Comparison of ENCODE assay signal across 8 cellular contexts in genomic region chr10:68901106-68901927, GRCh38. TPM values are rescaled to one million over a fixed set of nuclear protein-coding genes. Genes with fewer than 3 reads are reported as not detected.
DNase-seq lines count a peak whose midpoint lies in the region; ATAC-seq and TF ChIP-seq lines count a peak whose summit lies in the region.

Gene DDX50 (plus strand): TSS chr10:68901315. CDS start chr10:68901385, 70 bp downstream.

- peak within 1 kb of the TSS; percentile 96 to 99 for H3K27ac ChIP-seq in ovary
- peak within 1 kb of the TSS; percentile 98 for H3K27ac ChIP-seq in tibial artery

- TF ChIP-seq CTCF in GM12865 (IDR thresholded peaks at IDR 0.05; ENCODE audit: insufficient read depth, low read depth, low read length, missing control alignments), result no peak
- peak in 1 of 3 donors; percentile 25 for TF ChIP-seq CTCF in ovary (IDR thresholded peaks at IDR 0.05)
- peak; percentile 19 to 51 for TF ChIP-seq CTCF in tibial artery (IDR thresholded peaks at IDR 0.05)

- H3K4me3 ChIP-seq in GM12865 (ENCODE audit: low read depth, low read length) (peak within 1 kb of the TSS; percentile 67), ovary (peak within 1 kb of the TSS; percentile 60), tibial artery (peak within 1 kb of the TSS; percentile 83 to 87)

- no peaks in the 10 kb centered on the region for H3K27me3 ChIP-seq in ovary
- H3K27me3 ChIP-seq in tibial artery, result no peaks in the 10 kb centered on the region

- H3K9me3 ChIP-seq in ovary, result no peaks in the 10 kb centered on the region
- no peaks in the 10 kb centered on the region for H3K9me3 ChIP-seq in tibial artery

- no peak for TF ChIP-seq EP300 in ovary (IDR thresholded peaks at IDR 0.05)

- ATAC-seq in HG02759 (IDR thresholded peaks at IDR 0.05; ENCODE audit: unreplicated experiment) (peak; percentile 97), Right ventricle myocardium inferior (peak; percentile 99)

- no peaks in the 10 kb centered on the region for H3K4me1 ChIP-seq in ovary (ENCODE audit: insufficient read depth)
- H3K4me1 ChIP-seq in tibial artery, result peaks cover 0 to 47% (median 15%) of the 10 kb centered on the region in 4 donors

- TF ChIP-seq POLR2A in ovary (IDR thresholded peaks at IDR 0.05), result peak; percentile 65

- intact Hi-C loops in Right ventricle myocardium inferior (cut with DNase I) (loop anchor here (2.0 to 10.0 kb wide), 2 partner anchors 181 to 567 kb away; partner anchors contain the start of genes CCAR1, HNRNPH3 and PBLD), ovary (cut with DNase I) (loop anchor here in 1 of 4 donors (10.0 kb wide), 1 partner anchor 503 kb away; no protein-coding TSS in a partner anchor), tibial artery (cut with DNase I; ENCODE audit: low total_unique reads) (no loop called here)

- H3K36me3 ChIP-seq in ovary (no peaks in the 10 kb centered on the region), tibial artery (no peaks in the 10 kb centered on the region)

- DNase-seq in GM12865 (ENCODE audit: low read depth) (peak; percentile 99), NCI-H1417 (lab: John Stamatoyannopoulos, UW) (peak; percentile 96 to 99 (median 96)), SW 1271 (lab: John Stamatoyannopoulos, UW) (peak; percentile 93 to 96), Right ventricle myocardium inferior (ENCODE audit: missing footprints) (peak; percentile 97), ovary (peak; percentile 93 to 98 (median 96)), tibial artery (peak; percentile 98 to 99)
- DNase-seq in activated naive CD8-positive, alpha-beta T cell treated with anti-CD3 and anti-CD28 coated beads, Interleukin-2, amount 50 U/mL, for 16 hours (ENCODE audit: low read depth, low spot score), result peak; percentile 89

- 0 to 1% (median 1%) methylated on average over 44 to 47 of the region's 47 CpGs for WGBS in ovary, 3 donors

RNA-seq across cellular contexts. Expression of gene DDX50, which starts in this region (rescaled TPM):
- total RNA-seq in Right ventricle myocardium inferior, result 21.5 TPM
- total RNA-seq in ovary, result 10 to 100 TPM; 27.8 to 52.2 (median 46.3) TPM
- 10 to 100 TPM; 36.5 to 39.3 TPM for polyA plus RNA-seq in ovary

Comparison
In these comparisons a context has a peak if more than half of its experiments do, and no peak if none do; other contexts are left out.
1. Peak in every context shown above with its lines: DNase-seq, ATAC-seq, H3K4me3 ChIP-seq and H3K27ac ChIP-seq.